Comparison of ENCODE assay signal across 21 cellular contexts in genomic region chr7:149007146-149007545, GRCh38.
"Had no signal": no experiment of that assay in that cellular context is flagged by ENCODE, and none has a peak within 500 bp of the region (broad histone marks: within the 10 kb centered on the region; RNA-seq: fewer than 3 reads in every experiment).

No MANE protein-coding gene starts in this region.

- H3K4me3 Mint-ChIP-seq: activated B cell treated with CpG ODN at 0.5 μM for 24 hours; activated CD8-positive, alpha-beta T cell treated with anti-CD3 and anti-CD28 coated beads for 36 hours; activated naive CD4-positive, alpha-beta T cell treated with anti-CD3 and anti-CD28 coated beads, Interleukin-2, amount 50 U/mL, for 24 hours; activated T-cell treated with anti-CD3 and anti-CD28 coated beads, Interleukin-2, amount 50 U/mL, for 4 hours; effector memory CD8-positive, alpha-beta T cell; mesothelial cell of epicardium; neural progenitor cell had no signal

- H3K27ac ChIP-seq: brain microvascular endothelial cell, gastroesophageal sphincter, hepatocyte, left ventricle myocardium inferior, neural progenitor cell, parathyroid adenoma, right atrium auricular region, testis, transverse colon had no signal

- H3K36me3 ChIP-seq: neural progenitor cell had no signal

- H3K9me3 Mint-ChIP-seq: activated B cell treated with CpG ODN at 0.5 μM for 24 hours; activated CD8-positive, alpha-beta T cell treated with anti-CD3 and anti-CD28 coated beads for 36 hours; activated naive CD4-positive, alpha-beta T cell treated with anti-CD3 and anti-CD28 coated beads, Interleukin-2, amount 50 U/mL, for 24 hours; activated T-cell treated with anti-CD3 and anti-CD28 coated beads, Interleukin-2, amount 50 U/mL, for 4 hours; activated T-helper 2 cell treated with anti-CD3 and anti-CD28 coated beads, Interferon-gamma antibody, Interleukin-2, Interleukin-4, amounts not matched to agents 10 μg/mL and 5 μg/mL and 100 μg/mL, durations not matched to agents 14 hours and 24 hours and 36 hours; effector memory CD8-positive, alpha-beta T cell; mesothelial cell of epicardium; naive B cell; neural progenitor cell had no signal

- H3K9me3 ChIP-seq: gastroesophageal sphincter, left ventricle myocardium inferior, right atrium auricular region, testis, transverse colon had no signal

- H3K27me3 ChIP-seq: brain microvascular endothelial cell, gastroesophageal sphincter, hepatocyte, neural progenitor cell, right atrium auricular region, testis, transverse colon had no signal

- H3K27me3 Mint-ChIP-seq: activated B cell treated with CpG ODN at 0.5 μM for 24 hours; activated CD8-positive, alpha-beta T cell treated with anti-CD3 and anti-CD28 coated beads for 36 hours; activated naive CD4-positive, alpha-beta T cell treated with anti-CD3 and anti-CD28 coated beads, Interleukin-2, amount 50 U/mL, for 24 hours; effector memory CD8-positive, alpha-beta T cell; naive B cell had no signal

- H3K4me1 ChIP-seq: left ventricle myocardium inferior, neural progenitor cell, parathyroid adenoma, right atrium auricular region, testis, transverse colon had no signal

- DNase-seq: activated B cell treated with CpG ODN at 0.5 μM for 24 hours; activated CD4-positive, alpha-beta T cell treated with anti-CD3 and anti-CD28 coated beads, Interleukin-2, amount 50 U/mL, for 1 hour; activated CD8-positive, alpha-beta T cell treated with anti-CD3 and anti-CD28 coated beads for 36 hours; activated T-cell treated with anti-CD3 and anti-CD28 coated beads, Interleukin-2, amount 50 U/mL, for 4 hours; brain microvascular endothelial cell; cortex of kidney; effector memory CD8-positive, alpha-beta T cell; left ventricle myocardium inferior; naive B cell; occipital lobe; stimulated activated naive CD4-positive, alpha-beta T cell treated with Interleukin-2 at 50 U/mL for 16 hours; testis; transverse colon had no signal

- H3K4me1 Mint-ChIP-seq: mesothelial cell of epicardium, neural progenitor cell had no signal

- H3K27ac Mint-ChIP-seq: activated B cell treated with CpG ODN at 0.5 μM for 24 hours; activated naive CD4-positive, alpha-beta T cell treated with anti-CD3 and anti-CD28 coated beads, Interleukin-2, amount 50 U/mL, for 24 hours; activated T-helper 2 cell treated with anti-CD3 and anti-CD28 coated beads, Interferon-gamma antibody, Interleukin-2, Interleukin-4, amounts not matched to agents 10 μg/mL and 5 μg/mL and 100 μg/mL, durations not matched to agents 14 hours and 24 hours and 36 hours; mesothelial cell of epicardium had no signal

- H3K4me3 ChIP-seq: gastroesophageal sphincter, hepatocyte, left ventricle myocardium inferior, neural progenitor cell, right atrium auricular region, testis, transverse colon had no signal

- ATAC-seq: activated T-cell treated with anti-CD3 and anti-CD28 coated beads, Interleukin-2, amount 50 U/mL, for 4 hours; effector memory CD8-positive, alpha-beta T cell; gastroesophageal sphincter had no signal
